Comparison of ENCODE assay signal across 25 cellular contexts in the genomic region with DNA sequence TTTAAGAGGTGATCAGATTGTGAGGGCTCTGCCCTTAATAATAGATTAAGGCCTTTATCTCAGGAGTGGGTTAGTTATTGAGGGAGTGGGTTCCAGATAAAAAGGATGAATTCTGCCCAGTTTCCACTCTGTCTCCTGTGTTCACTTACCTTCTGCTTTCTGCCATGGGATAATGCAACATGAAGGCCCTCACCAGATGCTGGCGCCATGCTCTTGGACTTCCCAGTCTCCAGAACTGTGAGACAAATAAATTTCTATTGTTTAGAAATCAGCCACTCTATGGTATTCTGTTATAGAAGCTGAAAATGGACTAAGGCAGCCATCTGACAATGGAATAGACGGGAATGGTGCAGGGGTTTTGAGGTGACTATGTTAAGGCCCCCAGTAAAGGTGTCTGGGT.
"Had no signal": no experiment of that assay in that cellular context is flagged by ENCODE, and none has a peak within 500 bp of the region (broad histone marks: within the 10 kb centered on the region; RNA-seq: fewer than 3 reads in every experiment).

No MANE protein-coding gene starts in this region.

- H3K9ac ChIP-seq: parathyroid adenoma had no signal

- H3K27me3 Mint-ChIP-seq: activated CD4-positive, alpha-beta memory T cell treated with anti-CD3 and anti-CD28 coated beads for 36 hours; activated naive CD4-positive, alpha-beta T cell treated with anti-CD3 and anti-CD28 coated beads, Interleukin-2, amount 50 U/mL, for 24 hours; activated naive CD8-positive, alpha-beta T cell treated with anti-CD3 and anti-CD28 coated beads, Interleukin-2, amount 50 U/mL, for 24 hours had no signal

- H3K79me2 ChIP-seq: parathyroid adenoma had no signal

- H3K9me3 Mint-ChIP-seq: activated naive CD4-positive, alpha-beta T cell treated with anti-CD3 and anti-CD28 coated beads, Interleukin-2, amount 50 U/mL, for 24 hours; activated T-helper 2 cell treated with anti-CD3 and anti-CD28 coated beads, Interferon-gamma antibody, Interleukin-2, Interleukin-4, amounts not matched to agents 10 μg/mL and 5 μg/mL and 100 μg/mL, durations not matched to agents 14 hours and 24 hours and 36 hours; T-helper 1 cell treated with Interleukin-12 subunit alpha and Interleukin-12 subunit beta and Interleukin-4 antibody, amounts not matched to agents 30 μg/mL and 1 μg/mL, for 36 hours had no signal

- H2AFZ ChIP-seq: parathyroid adenoma had no signal

- H3K4me3 Mint-ChIP-seq: activated CD4-positive, alpha-beta memory T cell treated with anti-CD3 and anti-CD28 coated beads for 36 hours; activated CD4-positive, alpha-beta T cell treated with anti-CD3 and anti-CD28 coated beads, Interleukin-2, amount 10 ng/mL, durations not matched to agents 24 days and 14 days; activated naive CD4-positive, alpha-beta T cell treated with anti-CD3 and anti-CD28 coated beads, Interleukin-2, amount 50 U/mL, for 24 hours; activated naive CD8-positive, alpha-beta T cell treated with anti-CD3 and anti-CD28 coated beads, Interleukin-2, amount 50 U/mL, for 24 hours; naive thymus-derived CD8-positive, alpha-beta T cell; neural crest cell; T-helper 1 cell treated with Interleukin-12 subunit alpha and Interleukin-12 subunit beta and Interleukin-4 antibody, amounts not matched to agents 30 μg/mL and 1 μg/mL, for 36 hours had no signal

- H3K4me1 Mint-ChIP-seq: activated CD4-positive, alpha-beta T cell treated with anti-CD3 and anti-CD28 coated beads, Interleukin-2, amount 10 ng/mL, durations not matched to agents 24 days and 14 days; activated naive CD4-positive, alpha-beta T cell treated with anti-CD3 and anti-CD28 coated beads, Interleukin-2, amount 50 U/mL, for 24 hours; activated naive CD8-positive, alpha-beta T cell treated with anti-CD3 and anti-CD28 coated beads, Interleukin-2, amount 50 U/mL, for 24 hours; naive thymus-derived CD8-positive, alpha-beta T cell had no signal

- H3K36me3 ChIP-seq: colonic mucosa, gastrocnemius medialis, left ventricle myocardium inferior, tibial nerve, WERI-Rb-1 had no signal

- H3K4me3 ChIP-seq: colonic mucosa, gastrocnemius medialis, left ventricle myocardium inferior, psoas muscle, tibial nerve had no signal

- H3K27ac Mint-ChIP-seq: activated CD4-positive, alpha-beta memory T cell treated with anti-CD3 and anti-CD28 coated beads for 36 hours; activated CD4-positive, alpha-beta T cell treated with anti-CD3 and anti-CD28 coated beads, Interleukin-2, amount 10 ng/mL, durations not matched to agents 24 days and 14 days; activated naive CD4-positive, alpha-beta T cell treated with anti-CD3 and anti-CD28 coated beads, Interleukin-2, amount 50 U/mL, for 24 hours; activated naive CD8-positive, alpha-beta T cell treated with anti-CD3 and anti-CD28 coated beads, Interleukin-2, amount 50 U/mL, for 24 hours; activated T-helper 2 cell treated with anti-CD3 and anti-CD28 coated beads, Interferon-gamma antibody, Interleukin-2, Interleukin-4, amounts not matched to agents 10 μg/mL and 5 μg/mL and 100 μg/mL, durations not matched to agents 14 hours and 24 hours and 36 hours; T-helper 1 cell treated with Interleukin-12 subunit alpha and Interleukin-12 subunit beta and Interleukin-4 antibody, amounts not matched to agents 30 μg/mL and 1 μg/mL, for 36 hours had no signal

- H3K36me3 Mint-ChIP-seq: activated naive CD4-positive, alpha-beta T cell treated with anti-CD3 and anti-CD28 coated beads, Interleukin-2, amount 50 U/mL, for 24 hours had no signal

- H3K4me1 ChIP-seq: colonic mucosa, gastrocnemius medialis, left ventricle myocardium inferior, parathyroid adenoma, psoas muscle, tibial nerve had no signal

- H3K9me3 ChIP-seq: colonic mucosa, gastrocnemius medialis, psoas muscle, tibial nerve had no signal

- DNase-seq: activated CD4-positive, alpha-beta memory T cell treated with anti-CD3 and anti-CD28 coated beads for 36 hours; activated CD4-positive, alpha-beta T cell treated with anti-CD3 and anti-CD28 coated beads, Interleukin-2, amount 10 ng/mL, durations not matched to agents 24 days and 14 days; activated naive CD8-positive, alpha-beta T cell treated with anti-CD3 and anti-CD28 coated beads, Interleukin-2, amount 50 U/mL, for 24 hours; activated T-cell treated with anti-CD3 and anti-CD28 coated beads, Interleukin-2, amount 50 U/mL, for 48 hours; amygdala; colonic mucosa; effector memory CD4-positive, alpha-beta T cell; gastrocnemius medialis; glutamatergic neuron; left ventricle myocardium inferior; midbrain; naive thymus-derived CD8-positive, alpha-beta T cell; nucleus accumbens; psoas muscle; stimulated activated CD4-positive, alpha-beta T cell treated with anti-CD3 and anti-CD28 coated beads, Interleukin-15, amount 100 ng/mL, for 24 hours; stimulated activated naive CD4-positive, alpha-beta T cell treated with Interleukin-2 at 50 U/mL for 16 hours; T-helper 9 cell; WERI-Rb-1 had no signal

- ATAC-seq: activated CD4-positive, CD25-positive, alpha-beta regulatory T cell treated with anti-CD3 and anti-CD28 coated beads, Interleukin-2, amount 50 U/mL, for 24 hours; activated naive CD8-positive, alpha-beta T cell treated with anti-CD3 and anti-CD28 coated beads, Interleukin-2, amount 50 U/mL, for 24 hours; gastrocnemius medialis; naive thymus-derived CD8-positive, alpha-beta T cell; psoas muscle had no signal

- H3K27ac ChIP-seq: colonic mucosa, gastrocnemius medialis, left ventricle myocardium inferior, parathyroid adenoma, psoas muscle, tibial nerve, WERI-Rb-1 had no signal

- H3K27me3 ChIP-seq: colonic mucosa, gastrocnemius medialis, tibial nerve had no signal
